8 cellular contexts compared by ENCODE assay signal in the genomic region with DNA sequence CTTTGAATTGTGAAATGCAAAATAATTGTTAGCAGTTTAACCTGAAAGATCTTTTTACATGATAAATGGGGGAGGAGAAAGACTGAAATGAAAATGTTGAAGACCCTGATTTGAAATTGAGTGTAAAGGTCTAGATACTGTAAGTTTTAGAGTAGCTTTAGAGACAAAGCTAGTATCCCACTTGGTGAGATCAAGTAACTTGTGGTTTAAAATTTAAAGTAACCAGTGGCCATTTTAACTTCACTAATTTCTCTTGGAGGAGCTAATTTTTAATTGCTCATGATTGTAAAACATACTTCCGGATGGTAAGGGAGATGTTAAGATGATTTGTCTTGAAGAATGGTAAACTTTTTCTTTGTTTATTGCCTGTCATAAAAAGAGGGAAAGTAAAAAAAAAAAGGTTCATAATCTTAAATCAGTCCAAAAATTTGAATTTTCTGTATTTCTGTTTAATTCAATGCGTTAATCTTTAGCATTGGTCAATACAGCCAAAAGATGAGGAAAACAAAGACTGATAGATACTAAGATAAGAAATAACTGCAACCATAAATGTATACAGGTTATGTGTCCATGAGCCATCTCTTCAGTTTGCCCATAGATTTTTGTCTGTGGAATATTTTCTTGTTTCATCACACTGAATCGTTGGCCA. TPM values are rescaled to one million over a fixed set of nuclear protein-coding genes. Genes with fewer than 3 reads are reported as not detected.
DNase-seq lines count a peak whose midpoint lies in the region; ATAC-seq, FAIRE-seq and TF ChIP-seq lines count a peak whose summit lies in the region.

No MANE protein-coding gene starts in this region.

- peak overlapping the region; percentile 95 for H3K27ac ChIP-seq in GM23248
- H3K27ac ChIP-seq in PC-9, result peak overlapping the region; percentile 82
- peak overlapping the region; percentile 100 for H3K27ac ChIP-seq in neutrophil

- no peak for ATAC-seq in effector memory CD8-positive, alpha-beta T cell (replicated peaks)
- ATAC-seq in HG03139 (IDR thresholded peaks at IDR 0.05; ENCODE audit: unreplicated experiment), result no peak

- no peak for FAIRE-seq in HTR-8/SVneo (lab: Jason Lieb, UNC)

- no peaks in the 10 kb centered on the region for H3K27me3 Mint-ChIP-seq in effector memory CD8-positive, alpha-beta T cell

- CTCF ChIA-PET in PC-9 (lab: Charles Lee), result interaction anchor here (0.7 kb wide), 1 partner anchor 60 kb away, joined by 3 read pairs; no protein-coding TSS in a partner anchor

- H3K9me3 Mint-ChIP-seq in effector memory CD8-positive, alpha-beta T cell, result no peaks in the 10 kb centered on the region

- H3K36me3 ChIP-seq in GM23248 (ENCODE audit: low read depth) (peaks cover 54% of the 10 kb centered on the region), PC-9 (ENCODE audit: low read depth) (peaks cover 51% of the 10 kb centered on the region), neutrophil (peaks cover 36% of the 10 kb centered on the region)

- no peaks in the 10 kb centered on the region for H3K9me3 ChIP-seq in GM23248 (ENCODE audit: low read depth)
- no peaks in the 10 kb centered on the region for H3K9me3 ChIP-seq in PC-9 (ENCODE audit: insufficient read depth, low read depth)
- no peaks in the 10 kb centered on the region for H3K9me3 ChIP-seq in neutrophil

- peaks cover 88% of the 10 kb centered on the region for H3K36me3 Mint-ChIP-seq in effector memory CD8-positive, alpha-beta T cell (ENCODE audit: insufficient read depth)

- H2AFZ ChIP-seq in GM23248 (no peak overlapping the region), PC-9 (no peak overlapping the region)

- intact Hi-C loops in PC-9 (cut with micrococcal nuclease; ENCODE audit: unreplicated experiment), result no loop called here

- POLR2A ChIA-PET in PC-9 (lab: Charles Lee; ENCODE audit: unreplicated experiment), result interaction anchor here (1.2 to 1.3 kb wide), 2 partner anchors 15 to 75 kb away, joined by 3 to 6 read pairs; partner anchors contain the start of gene CHD2

- H3F3A ChIP-seq in GM23248 (ENCODE audit: insufficient read depth) (peaks cover 40% of the 10 kb centered on the region), PC-9 (ENCODE audit: insufficient read depth, low read depth) (peaks cover 48% of the 10 kb centered on the region)

- H3K4me2 ChIP-seq in GM23248 (ENCODE audit: unreplicated experiment) (peak overlapping the region; percentile 96), PC-9 (peak overlapping the region; percentile 97)

- H3K4me1 ChIP-seq in GM23248 (ENCODE audit: insufficient read depth) (peaks cover 45% of the 10 kb centered on the region), PC-9 (replicated peaks; ENCODE audit: insufficient read depth) (peaks cover 41% of the 10 kb centered on the region), neutrophil (ENCODE audit: control insufficient read depth in 1 of 2, insufficient read depth in 1 of 2, low read depth in 1 of 2, low read length in 1 of 2) (peaks cover 53 to 63% of the 10 kb centered on the region in 2 experiments)

- 1% methylated on average over 3 of the region's 3 CpGs for WGBS in GM23248 (ENCODE audit: low coverage in 1 of 2, low lambda C conversion rate in 2 of 2, missing lambda C conversion rate in 2 of 2), 2 experiments

- H3K27me3 ChIP-seq in GM23248 (replicated peaks; ENCODE audit: insufficient read depth) (no peaks in the 10 kb centered on the region), PC-9 (ENCODE audit: insufficient read depth, low read depth) (no peaks in the 10 kb centered on the region), neutrophil (no peaks in the 10 kb centered on the region)

- BruUV-seq in PC-9 (replicated peaks; lab: Mats Ljungman, UMichigan), result no TSS peak

- DNase-seq in GM23248 (peak; percentile 59), PC-9 (no peak), HTR-8/SVneo (ENCODE audit: insufficient read length, low spot score) (no peak), nucleus accumbens (lab: John Stamatoyannopoulos, UW) (no peak), GM20000 (ENCODE audit: low spot score) (no peak)
- no peak for DNase-seq in effector memory CD8-positive, alpha-beta T cell

- H4K20me1 ChIP-seq in GM23248 (ENCODE audit: insufficient read depth) (no peaks in the 10 kb centered on the region), PC-9 (ENCODE audit: insufficient read depth) (peaks cover 19% of the 10 kb centered on the region; the same call in 1 of the 2 replicates)

- H3K79me2 ChIP-seq in GM23248 (ENCODE audit: insufficient read depth), result peaks cover 70% of the 10 kb centered on the region
- H3K79me2 ChIP-seq in PC-9 (ENCODE audit: low read depth), result peaks cover 71% of the 10 kb centered on the region

- H3K27ac Mint-ChIP-seq in effector memory CD8-positive, alpha-beta T cell, result peak overlapping the region; percentile 95 to 99

- TF ChIP-seq CTCF in PC-9 (conservative IDR thresholded peaks at IDR 0.05), result no peak
- no peak for TF ChIP-seq CTCF in neutrophil (IDR thresholded peaks at IDR 0.05)
- TF ChIP-seq CTCF in GM20000 (IDR thresholded peaks at IDR 0.05; ENCODE audit: extremely low read depth, missing control alignments), result no peak

- H3K4me3 Mint-ChIP-seq in effector memory CD8-positive, alpha-beta T cell, result peak overlapping the region; percentile 91 to 99

- in situ Hi-C loops in GM23248 (cut with MboI), result no loop called here

- H3K9ac ChIP-seq in GM23248, result peak overlapping the region; percentile 99

- H3K4me3 ChIP-seq in GM23248, result peak overlapping the region; percentile 87
- peak overlapping the region; percentile 86 for H3K4me3 ChIP-seq in PC-9
- peak overlapping the region; percentile 88 to 89 for H3K4me3 ChIP-seq in neutrophil (ENCODE audit: low read depth in 1 of 2, low read length in 1 of 2)

- no peaks in the 10 kb centered on the region for H3K9me2 ChIP-seq in GM23248 (ENCODE audit: insufficient read depth)
- H3K9me2 ChIP-seq in PC-9 (ENCODE audit: insufficient read depth), result no peaks in the 10 kb centered on the region

- H3K4me1 Mint-ChIP-seq in effector memory CD8-positive, alpha-beta T cell (ENCODE audit: low read depth in 2 of 2), result peaks cover 32 to 56% of the 10 kb centered on the region in 2 donors

RNA-seq across cellular contexts. Expression of gene CHD2, which starts 15.2 kb away (rescaled TPM):
- 39.0 and 54.4 TPM in 2 replicates for total RNA-seq in GM23248 (2014; rRNA removed; shearing (Covaris generic))
- polyA plus RNA-seq in GM23248 (2016; fragmentation: Nextera tagmentation; extraction: Ambion mirVana), result 36.5 and 37.0 TPM in 2 replicates
- total RNA-seq in PC-9 (2021), result 105 and 120 TPM in 2 replicates
